ENCODE assay signal across 8 cellular contexts in the genomic region with DNA sequence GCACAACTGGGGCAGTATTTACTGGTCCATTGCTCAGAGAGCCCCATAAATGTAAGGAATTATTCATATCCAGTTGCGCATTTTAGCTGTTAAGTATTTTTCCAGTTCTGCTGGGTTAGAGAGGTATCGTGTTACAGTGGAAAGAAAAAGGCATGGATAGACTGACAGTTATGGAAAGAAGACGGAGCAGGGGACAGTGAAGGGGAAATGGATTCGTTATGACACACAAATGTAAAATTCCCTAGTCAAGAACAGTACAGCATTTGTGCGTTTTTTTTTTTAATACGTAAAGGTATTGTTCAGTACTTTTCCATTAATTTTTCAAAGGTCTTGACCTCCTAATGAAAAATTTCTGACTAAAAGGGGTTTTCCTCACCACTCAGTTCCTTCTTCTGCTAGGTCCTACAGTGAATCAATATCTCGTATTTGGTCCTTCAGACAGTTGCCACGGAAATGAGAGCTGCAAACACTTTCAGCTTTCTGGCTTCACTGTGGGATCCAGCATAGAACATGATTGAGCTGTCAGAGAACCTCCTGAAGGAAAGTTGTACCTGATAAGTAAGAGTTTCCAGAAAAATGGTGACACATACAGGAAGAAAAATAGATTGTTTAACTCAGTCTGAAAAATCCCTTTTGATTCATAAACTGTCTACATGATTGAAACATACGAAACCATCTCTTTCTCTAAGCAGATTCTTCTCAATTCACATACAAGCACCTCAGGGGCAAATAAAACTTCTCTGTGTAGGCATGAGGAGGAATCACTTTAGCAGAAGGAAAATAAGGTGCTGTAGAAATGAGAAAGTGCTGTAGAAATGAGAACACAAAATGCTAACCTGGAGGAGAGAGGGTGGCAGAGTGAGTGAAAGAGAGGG. TPM values are rescaled to one million over a fixed set of nuclear protein-coding genes. Genes with fewer than 3 reads are reported as not detected.
A peak's percentile ranks its signal among the peaks of the same experiment; 100 is the strongest.
DNase-seq lines count a peak whose midpoint lies in the region; ATAC-seq and TF ChIP-seq lines count a peak whose summit lies in the region.

No MANE protein-coding gene starts in this region.

- DNase-seq in M059J (ENCODE audit: low read depth) = peak; percentile 47
- DNase-seq in fibroblast of mammary gland (ENCODE audit: low read depth) = peak; percentile 49
- no peak for DNase-seq in CD8-positive, alpha-beta memory T cell
- DNase-seq in NCI-H2029 treated with DMSO at 0.1 percent for 48 hours (lab: John Stamatoyannopoulos, UW) = no peak
- DNase-seq in effector CD4-positive, alpha-beta T cell = no peak

- ATAC-seq in GM18508 (IDR thresholded peaks at IDR 0.05; ENCODE audit: insufficient read depth, unreplicated experiment) = peak; percentile 69
- ATAC-seq in GM21723 (IDR thresholded peaks at IDR 0.05; ENCODE audit: unreplicated experiment) = peak; percentile 70
- ATAC-seq in HG03565 (IDR thresholded peaks at IDR 0.05; ENCODE audit: unreplicated experiment) = no peak

- no peaks in the 10 kb centered on the region for H3K27me3 ChIP-seq in CD8-positive, alpha-beta memory T cell (ENCODE audit: insufficient read depth, low read length, poor library complexity, severe bottlenecking)

- no peak overlapping the region for H3K27ac Mint-ChIP-seq in CD8-positive, alpha-beta memory T cell

- H3K9me3 ChIP-seq in CD8-positive, alpha-beta memory T cell (ENCODE audit: low read length) = no peaks in the 10 kb centered on the region

- no peak overlapping the region for H3K27ac ChIP-seq in CD8-positive, alpha-beta memory T cell (ENCODE audit: low read depth, low read length)

- peaks cover 0 to 18% (median 12%) of the 10 kb centered on the region in 3 donors for H3K4me1 Mint-ChIP-seq in CD8-positive, alpha-beta memory T cell

- peak overlapping the region in 2 of 7 donors; percentile 16 to 37 for H3K4me3 Mint-ChIP-seq in CD8-positive, alpha-beta memory T cell

- POLR2A ChIA-PET in CD8-positive, alpha-beta memory T cell (lab: Charles Lee) = no interaction called here

- H3K27me3 Mint-ChIP-seq in CD8-positive, alpha-beta memory T cell = peaks cover 6 to 27% of the 10 kb centered on the region in 2 donors

- peaks cover 0 to 1% (median 0%) of the 10 kb centered on the region in 3 donors for H3K36me3 Mint-ChIP-seq in CD8-positive, alpha-beta memory T cell

- no peaks in the 10 kb centered on the region for H3K9me3 Mint-ChIP-seq in CD8-positive, alpha-beta memory T cell

- peaks cover 3% of the 10 kb centered on the region for H3K4me1 ChIP-seq in CD8-positive, alpha-beta memory T cell (ENCODE audit: insufficient read depth, low read length)

- TF ChIP-seq CTCF in fibroblast of mammary gland (conservative IDR thresholded peaks at IDR 0.05; ENCODE audit: control insufficient read depth, insufficient read depth, low read depth, low read length) = no peak

- CTCF ChIA-PET in CD8-positive, alpha-beta memory T cell (lab: Charles Lee) = no interaction called here

- H3K4me3 ChIP-seq in fibroblast of mammary gland (ENCODE audit: control insufficient read depth, low read depth, low read length) = no peak overlapping the region
- no peak overlapping the region for H3K4me3 ChIP-seq in CD8-positive, alpha-beta memory T cell (ENCODE audit: low read length)

- no peaks in the 10 kb centered on the region for H3K36me3 ChIP-seq in CD8-positive, alpha-beta memory T cell (ENCODE audit: insufficient read depth, low read length)

RNA-seq across cellular contexts. Expression of a gene that starts 21.8 kb away (rescaled TPM):
- total RNA-seq in M059J (2014; rRNA removed; shearing (Covaris generic)) = 2.4 and 4.7 TPM in 2 replicates
- 1 to 10 TPM; 1.7 to 2.1 TPM for total RNA-seq in CD8-positive, alpha-beta memory T cell
- polyA plus RNA-seq in CD8-positive, alpha-beta memory T cell = 1.8 TPM

Comparison
In these comparisons a context has a peak if more than half of its experiments do, and no peak if none do; other contexts are left out.
1. DNase-seq: peak in M059J (single experiment) and fibroblast of mammary gland (single experiment); none in CD8-positive, alpha-beta memory T cell (0 of 5), NCI-H2029 treated with DMSO at 0.1 percent for 48 hours (single experiment) and effector CD4-positive, alpha-beta T cell (single experiment).